In the genomic region with DNA sequence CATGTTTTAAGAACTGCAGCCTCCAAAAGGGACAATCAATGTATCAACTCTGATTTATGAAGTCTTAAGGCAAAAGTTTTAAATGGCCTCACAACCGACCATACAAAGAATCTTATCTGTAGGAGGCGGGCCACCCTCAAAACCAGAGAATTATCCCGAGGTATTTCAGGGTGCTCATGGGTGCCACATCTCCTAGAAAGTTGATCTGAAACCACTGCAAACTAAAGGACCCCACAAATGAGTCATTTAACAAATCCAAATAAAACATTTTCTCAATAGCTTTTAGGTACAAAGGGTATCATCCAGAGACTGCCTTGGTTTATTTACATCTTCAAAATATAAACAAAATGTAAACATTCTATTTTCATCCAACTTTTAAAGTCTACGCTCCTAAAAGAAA, we compare ENCODE assay signal across 17 cellular contexts.
"Had no signal": no experiment of that assay in that cellular context is flagged by ENCODE, and none has a peak within 500 bp of the region (broad histone marks: within the 10 kb centered on the region; RNA-seq: fewer than 3 reads in every experiment).

No MANE protein-coding gene starts in this region.

- H3K36me3 ChIP-seq: ascending aorta, breast epithelium, gastrocnemius medialis had no signal

- ATAC-seq: activated CD8-positive, alpha-beta memory T cell treated with anti-CD3 and anti-CD28 coated beads, Interleukin-2, amount 10 ng/mL, durations not matched to agents 7 days and 5 days; esophagus mucosa; gastrocnemius medialis; left lung; stimulated activated naive CD8-positive, alpha-beta T cell treated with anti-CD3 and anti-CD28 coated beads, Interleukin-15, amount 100 ng/mL, for 72 hours had no signal

- H3K27me3 Mint-ChIP-seq: activated CD8-positive, alpha-beta memory T cell treated with anti-CD3 and anti-CD28 coated beads, Interleukin-2, amount 10 ng/mL, durations not matched to agents 7 days and 5 days; stimulated activated naive CD8-positive, alpha-beta T cell treated with anti-CD3 and anti-CD28 coated beads, Interleukin-15, amount 100 ng/mL, for 72 hours; type B pancreatic cell had no signal

- H3K9me3 Mint-ChIP-seq: stimulated activated naive CD8-positive, alpha-beta T cell treated with anti-CD3 and anti-CD28 coated beads, Interleukin-15, amount 100 ng/mL, for 72 hours; T-helper 1 cell treated with Interleukin-12 subunit alpha and Interleukin-12 subunit beta and Interleukin-4 antibody, amounts not matched to agents 30 μg/mL and 1 μg/mL, for 36 hours; type B pancreatic cell had no signal

- H3K27ac ChIP-seq: ascending aorta, breast epithelium, coronary artery, gastrocnemius medialis, left lung, suprapubic skin, VCaP had no signal

- H3K4me3 Mint-ChIP-seq: activated CD8-positive, alpha-beta memory T cell treated with anti-CD3 and anti-CD28 coated beads, Interleukin-2, amount 10 ng/mL, durations not matched to agents 7 days and 5 days; nephron progenitor cell; stimulated activated naive CD8-positive, alpha-beta T cell treated with anti-CD3 and anti-CD28 coated beads, Interleukin-15, amount 100 ng/mL, for 72 hours; T-helper 1 cell treated with Interleukin-12 subunit alpha and Interleukin-12 subunit beta and Interleukin-4 antibody, amounts not matched to agents 30 μg/mL and 1 μg/mL, for 36 hours; type B pancreatic cell had no signal

- DNase-seq: activated CD4-positive, alpha-beta T cell treated with anti-CD3 and anti-CD28 coated beads for 1 hour; activated CD8-positive, alpha-beta memory T cell treated with anti-CD3 and anti-CD28 coated beads, Interleukin-2, amount 10 ng/mL, durations not matched to agents 7 days and 5 days; activated effector memory CD4-positive, alpha-beta T cell treated with anti-CD3 and anti-CD28 coated beads, Interleukin-2, amount 50 U/mL, for 16 hours; activated naive CD4-positive, alpha-beta T cell treated with anti-CD3 and anti-CD28 coated beads, Interleukin-2, amount 50 U/mL, for 16 hours; gastrocnemius medialis; head of caudate nucleus; left lung; nephron progenitor cell; stimulated activated naive CD8-positive, alpha-beta T cell treated with anti-CD3 and anti-CD28 coated beads, Interleukin-15, amount 100 ng/mL, for 72 hours had no signal

- H3K27me3 ChIP-seq: ascending aorta, breast epithelium, gastrocnemius medialis, left lung, suprapubic skin had no signal

- H3K4me3 ChIP-seq: ascending aorta, breast epithelium, coronary artery, gastrocnemius medialis, left lung, suprapubic skin had no signal

- H3K9me3 ChIP-seq: ascending aorta, breast epithelium, gastrocnemius medialis, left lung, suprapubic skin had no signal

- H3K27ac Mint-ChIP-seq: nephron progenitor cell; stimulated activated naive CD8-positive, alpha-beta T cell treated with anti-CD3 and anti-CD28 coated beads, Interleukin-15, amount 100 ng/mL, for 72 hours; T-helper 1 cell treated with Interleukin-12 subunit alpha and Interleukin-12 subunit beta and Interleukin-4 antibody, amounts not matched to agents 30 μg/mL and 1 μg/mL, for 36 hours; type B pancreatic cell had no signal
